1 cellular context compared by ENCODE assay signal in the genomic region with DNA sequence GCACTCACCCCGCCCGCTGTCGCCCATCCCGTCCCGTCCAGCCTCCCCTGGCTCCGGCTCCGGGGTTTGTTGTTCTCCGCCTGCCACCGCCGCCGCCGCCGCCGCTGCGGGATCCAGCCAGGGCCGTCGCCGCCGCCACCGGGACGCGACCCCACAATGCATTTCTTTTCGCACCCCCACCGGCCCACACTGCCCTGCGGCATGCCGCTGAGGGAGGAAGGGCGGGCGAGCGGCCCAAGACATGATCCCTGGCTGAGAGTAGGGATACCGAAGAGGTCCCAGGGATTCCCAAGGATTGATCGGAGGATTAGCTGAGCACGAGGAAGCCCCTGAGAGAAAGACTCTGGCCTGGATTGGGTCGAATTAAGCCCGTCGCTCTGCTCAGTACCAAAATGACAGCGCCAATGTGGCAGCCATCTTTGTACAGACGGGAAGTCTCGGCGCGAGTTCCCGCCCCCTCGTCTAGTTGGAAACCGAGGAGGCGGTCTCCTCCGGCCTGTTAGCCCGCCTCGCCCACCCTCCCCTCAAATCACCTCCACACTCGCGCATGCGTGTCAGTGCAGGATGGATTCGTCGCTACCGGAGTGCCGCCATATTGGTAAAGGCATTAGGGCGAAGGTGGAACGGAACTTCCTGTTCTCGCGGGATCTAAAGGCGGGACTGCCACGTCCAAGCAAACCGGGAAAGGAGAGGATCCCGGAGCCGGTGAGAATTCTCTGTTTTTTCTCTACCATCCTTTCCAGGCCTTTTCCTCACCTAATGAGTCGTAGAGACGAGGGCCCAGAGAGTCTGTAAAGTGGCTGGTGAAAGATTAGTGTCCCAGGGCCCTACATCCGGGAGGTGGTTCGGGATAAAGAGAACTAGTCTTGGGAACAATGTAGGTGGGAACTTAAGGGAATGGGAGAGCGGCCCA.
TF ChIP-seq lines count a peak whose summit lies in the region.

Gene RXRB, minus strand, starts transcription at position 432 of the 913 bp plus-strand sequence. Its CDS starts 189 bp downstream, at position 243.
A gene with protein sequence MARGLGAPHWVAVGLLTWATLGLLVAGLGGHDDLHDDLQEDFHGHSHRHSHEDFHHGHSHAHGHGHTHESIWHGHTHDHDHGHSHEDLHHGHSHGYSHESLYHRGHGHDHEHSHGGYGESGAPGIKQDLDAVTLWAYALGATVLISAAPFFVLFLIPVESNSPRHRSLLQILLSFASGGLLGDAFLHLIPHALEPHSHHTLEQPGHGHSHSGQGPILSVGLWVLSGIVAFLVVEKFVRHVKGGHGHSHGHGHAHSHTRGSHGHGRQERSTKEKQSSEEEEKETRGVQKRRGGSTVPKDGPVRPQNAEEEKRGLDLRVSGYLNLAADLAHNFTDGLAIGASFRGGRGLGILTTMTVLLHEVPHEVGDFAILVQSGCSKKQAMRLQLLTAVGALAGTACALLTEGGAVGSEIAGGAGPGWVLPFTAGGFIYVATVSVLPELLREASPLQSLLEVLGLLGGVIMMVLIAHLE (plus strand): TSS at position 634 of the 913 bp plus-strand sequence. CDS start 379 bp downstream, outside the sequence.

TF ChIP-seq in HepG2, 621 proteins besides CTCF, POLR2A, EP300 and RAD21 (continued from another document and continues in another):
- TF ChIP-seq, protein P1, sequence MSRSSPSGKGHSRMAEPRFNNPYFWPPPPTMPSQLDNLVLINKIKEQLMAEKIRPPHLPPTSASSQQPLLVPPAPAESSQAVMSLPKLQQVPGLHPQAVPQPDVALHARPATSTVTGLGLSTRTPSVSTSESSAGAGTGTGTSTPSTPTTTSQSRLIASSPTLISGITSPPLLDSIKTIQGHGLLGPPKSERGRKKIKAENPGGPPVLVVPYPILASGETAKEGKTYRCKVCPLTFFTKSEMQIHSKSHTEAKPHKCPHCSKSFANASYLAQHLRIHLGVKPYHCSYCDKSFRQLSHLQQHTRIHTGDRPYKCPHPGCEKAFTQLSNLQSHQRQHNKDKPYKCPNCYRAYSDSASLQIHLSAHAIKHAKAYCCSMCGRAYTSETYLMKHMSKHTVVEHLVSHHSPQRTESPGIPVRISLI (CRISPR knock-in tag; IDR thresholded peaks at IDR 0.05; ENCODE audit: borderline replicate concordance), result peak; percentile 48; the same call in 1 of the 2 replicates
- TF ChIP-seq ZFP41 (CRISPR knock-in tag; IDR thresholded peaks at IDR 0.05; ENCODE audit: borderline replicate concordance) (peak; percentile 72; the same call in 1 of the 2 replicates), SYNCRIP (IDR thresholded peaks at IDR 0.05; ENCODE audit: insufficient read depth, low read depth, low read length) (no peak), TEAD2 (CRISPR knock-in tag; IDR thresholded peaks at IDR 0.05) (no peak), ATF6 (CRISPR knock-in tag; conservative IDR thresholded peaks at IDR 0.05) (no peak), TBP (CRISPR knock-in tag; IDR thresholded peaks at IDR 0.05) (no peak), RBM22 (optimal IDR thresholded peaks at IDR 0.05; ENCODE audit: low read length) (peak; percentile 79), ZSCAN30 (CRISPR knock-in tag; IDR thresholded peaks at IDR 0.05) (no peak), MATR3 (CRISPR knock-in tag; IDR thresholded peaks at IDR 0.05) (no peak), KDM2A (CRISPR knock-in tag; IDR thresholded peaks at IDR 0.05; ENCODE audit: borderline replicate concordance, low read depth) (peak; percentile 89), ZNF18 (CRISPR knock-in tag; IDR thresholded peaks at IDR 0.05; ENCODE audit: insufficient replicate concordance) (peak; percentile 33), ZBTB1 (CRISPR knock-in tag; IDR thresholded peaks at IDR 0.05; ENCODE audit: borderline replicate concordance) (no peak), ZSCAN21 (CRISPR knock-in tag; IDR thresholded peaks at IDR 0.05; ENCODE audit: borderline replicate concordance) (peak; percentile 89; the same call in 1 of the 2 replicates), HES4 (CRISPR knock-in tag; IDR thresholded peaks at IDR 0.05; ENCODE audit: borderline replicate concordance) (peak; percentile 79; the same call in 1 of the 2 replicates), NCOA2 (CRISPR knock-in tag; IDR thresholded peaks at IDR 0.05) (0 out of 2 replicates have a peak, but pooled peaks have one; percentile 38), PRDM15 (CRISPR knock-in tag; IDR thresholded peaks at IDR 0.05) (peak; percentile 100), ZFP37 (CRISPR knock-in tag; IDR thresholded peaks at IDR 0.05; ENCODE audit: borderline replicate concordance) (no peak), ZNF713 (CRISPR knock-in tag; IDR thresholded peaks at IDR 0.05) (0 out of 2 replicates have a peak, but pooled peaks have one; percentile 48)
- TF ChIP-seq, protein P2, sequence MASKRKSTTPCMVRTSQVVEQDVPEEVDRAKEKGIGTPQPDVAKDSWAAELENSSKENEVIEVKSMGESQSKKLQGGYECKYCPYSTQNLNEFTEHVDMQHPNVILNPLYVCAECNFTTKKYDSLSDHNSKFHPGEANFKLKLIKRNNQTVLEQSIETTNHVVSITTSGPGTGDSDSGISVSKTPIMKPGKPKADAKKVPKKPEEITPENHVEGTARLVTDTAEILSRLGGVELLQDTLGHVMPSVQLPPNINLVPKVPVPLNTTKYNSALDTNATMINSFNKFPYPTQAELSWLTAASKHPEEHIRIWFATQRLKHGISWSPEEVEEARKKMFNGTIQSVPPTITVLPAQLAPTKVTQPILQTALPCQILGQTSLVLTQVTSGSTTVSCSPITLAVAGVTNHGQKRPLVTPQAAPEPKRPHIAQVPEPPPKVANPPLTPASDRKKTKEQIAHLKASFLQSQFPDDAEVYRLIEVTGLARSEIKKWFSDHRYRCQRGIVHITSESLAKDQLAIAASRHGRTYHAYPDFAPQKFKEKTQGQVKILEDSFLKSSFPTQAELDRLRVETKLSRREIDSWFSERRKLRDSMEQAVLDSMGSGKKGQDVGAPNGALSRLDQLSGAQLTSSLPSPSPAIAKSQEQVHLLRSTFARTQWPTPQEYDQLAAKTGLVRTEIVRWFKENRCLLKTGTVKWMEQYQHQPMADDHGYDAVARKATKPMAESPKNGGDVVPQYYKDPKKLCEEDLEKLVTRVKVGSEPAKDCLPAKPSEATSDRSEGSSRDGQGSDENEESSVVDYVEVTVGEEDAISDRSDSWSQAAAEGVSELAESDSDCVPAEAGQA (IDR thresholded peaks at IDR 0.05; ENCODE audit: low read depth), result peak; percentile 95
- TF ChIP-seq, protein P2 (CRISPR knock-in tag; IDR thresholded peaks at IDR 0.05; ENCODE audit: borderline replicate concordance), result peak; percentile 92; the same call in 1 of the 2 replicates
- TF ChIP-seq, protein P3, sequence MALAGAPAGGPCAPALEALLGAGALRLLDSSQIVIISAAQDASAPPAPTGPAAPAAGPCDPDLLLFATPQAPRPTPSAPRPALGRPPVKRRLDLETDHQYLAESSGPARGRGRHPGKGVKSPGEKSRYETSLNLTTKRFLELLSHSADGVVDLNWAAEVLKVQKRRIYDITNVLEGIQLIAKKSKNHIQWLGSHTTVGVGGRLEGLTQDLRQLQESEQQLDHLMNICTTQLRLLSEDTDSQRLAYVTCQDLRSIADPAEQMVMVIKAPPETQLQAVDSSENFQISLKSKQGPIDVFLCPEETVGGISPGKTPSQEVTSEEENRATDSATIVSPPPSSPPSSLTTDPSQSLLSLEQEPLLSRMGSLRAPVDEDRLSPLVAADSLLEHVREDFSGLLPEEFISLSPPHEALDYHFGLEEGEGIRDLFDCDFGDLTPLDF (CRISPR knock-in tag; IDR thresholded peaks at IDR 0.05), result peak; percentile 68; the same call in 1 of the 2 replicates
- TF ChIP-seq, protein P4, sequence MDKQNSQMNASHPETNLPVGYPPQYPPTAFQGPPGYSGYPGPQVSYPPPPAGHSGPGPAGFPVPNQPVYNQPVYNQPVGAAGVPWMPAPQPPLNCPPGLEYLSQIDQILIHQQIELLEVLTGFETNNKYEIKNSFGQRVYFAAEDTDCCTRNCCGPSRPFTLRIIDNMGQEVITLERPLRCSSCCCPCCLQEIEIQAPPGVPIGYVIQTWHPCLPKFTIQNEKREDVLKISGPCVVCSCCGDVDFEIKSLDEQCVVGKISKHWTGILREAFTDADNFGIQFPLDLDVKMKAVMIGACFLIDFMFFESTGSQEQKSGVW (CRISPR knock-in tag; IDR thresholded peaks at IDR 0.05; ENCODE audit: borderline replicate concordance), result no peak
- TF ChIP-seq, protein P5, sequence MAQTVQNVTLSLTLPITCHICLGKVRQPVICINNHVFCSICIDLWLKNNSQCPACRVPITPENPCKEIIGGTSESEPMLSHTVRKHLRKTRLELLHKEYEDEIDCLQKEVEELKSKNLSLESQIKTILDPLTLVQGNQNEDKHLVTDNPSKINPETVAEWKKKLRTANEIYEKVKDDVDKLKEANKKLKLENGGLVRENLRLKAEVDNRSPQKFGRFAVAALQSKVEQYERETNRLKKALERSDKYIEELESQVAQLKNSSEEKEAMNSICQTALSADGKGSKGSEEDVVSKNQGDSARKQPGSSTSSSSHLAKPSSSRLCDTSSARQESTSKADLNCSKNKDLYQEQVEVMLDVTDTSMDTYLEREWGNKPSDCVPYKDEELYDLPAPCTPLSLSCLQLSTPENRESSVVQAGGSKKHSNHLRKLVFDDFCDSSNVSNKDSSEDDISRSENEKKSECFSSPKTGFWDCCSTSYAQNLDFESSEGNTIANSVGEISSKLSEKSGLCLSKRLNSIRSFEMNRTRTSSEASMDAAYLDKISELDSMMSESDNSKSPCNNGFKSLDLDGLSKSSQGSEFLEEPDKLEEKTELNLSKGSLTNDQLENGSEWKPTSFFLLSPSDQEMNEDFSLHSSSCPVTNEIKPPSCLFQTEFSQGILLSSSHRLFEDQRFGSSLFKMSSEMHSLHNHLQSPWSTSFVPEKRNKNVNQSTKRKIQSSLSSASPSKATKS (CRISPR knock-in tag; IDR thresholded peaks at IDR 0.05), result no peak
- TF ChIP-seq, protein P6, sequence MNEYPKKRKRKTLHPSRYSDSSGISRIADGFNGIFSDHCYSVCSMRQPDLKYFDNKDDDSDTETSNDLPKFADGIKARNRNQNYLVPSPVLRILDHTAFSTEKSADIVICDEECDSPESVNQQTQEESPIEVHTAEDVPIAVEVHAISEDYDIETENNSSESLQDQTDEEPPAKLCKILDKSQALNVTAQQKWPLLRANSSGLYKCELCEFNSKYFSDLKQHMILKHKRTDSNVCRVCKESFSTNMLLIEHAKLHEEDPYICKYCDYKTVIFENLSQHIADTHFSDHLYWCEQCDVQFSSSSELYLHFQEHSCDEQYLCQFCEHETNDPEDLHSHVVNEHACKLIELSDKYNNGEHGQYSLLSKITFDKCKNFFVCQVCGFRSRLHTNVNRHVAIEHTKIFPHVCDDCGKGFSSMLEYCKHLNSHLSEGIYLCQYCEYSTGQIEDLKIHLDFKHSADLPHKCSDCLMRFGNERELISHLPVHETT (CRISPR knock-in tag; conservative IDR thresholded peaks at IDR 0.05), result peak; percentile 100
